10 cellular contexts compared by ENCODE assay signal in the genomic region with DNA sequence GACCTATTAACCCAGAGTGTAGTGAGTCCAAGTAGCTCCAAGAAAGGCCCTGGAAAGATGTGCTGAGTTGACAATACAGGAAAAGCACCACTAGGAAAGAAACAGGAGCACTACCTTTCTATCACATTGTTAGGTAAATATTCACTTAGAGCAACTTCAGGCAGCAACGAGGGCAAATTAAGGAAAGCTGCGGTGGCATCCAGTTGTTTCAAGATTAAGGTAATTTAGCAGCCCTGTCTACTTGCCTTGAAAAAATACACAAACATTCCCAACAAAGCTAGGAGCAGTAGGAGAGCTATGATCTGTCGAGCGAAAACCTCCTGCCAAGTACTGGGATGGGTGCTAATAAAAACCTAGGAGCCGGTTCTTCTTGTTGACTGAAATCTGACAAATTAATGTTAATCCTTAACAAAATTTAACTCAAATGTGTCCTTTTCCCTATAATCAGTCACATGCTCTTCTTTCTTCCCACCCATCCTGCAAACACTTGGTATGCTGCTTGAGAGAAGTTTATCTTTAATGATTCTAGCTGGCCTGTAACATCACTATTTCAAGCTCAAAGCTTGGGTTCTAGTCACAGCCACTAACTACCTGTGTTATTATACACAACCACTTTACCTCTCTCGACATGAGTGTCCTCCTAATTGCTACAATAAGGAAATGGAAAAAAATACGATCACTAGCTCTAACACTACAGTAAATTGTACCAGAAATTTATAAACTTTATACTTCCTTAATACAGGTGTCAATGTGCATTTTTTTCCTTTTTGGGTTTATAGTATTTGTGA. TPM values are rescaled to one million over a fixed set of nuclear protein-coding genes. Genes with fewer than 3 reads are reported as not detected.
DNase-seq lines count a peak whose midpoint lies in the region; ATAC-seq and TF ChIP-seq lines count a peak whose summit lies in the region.
"Had no signal": no experiment of that assay in that cellular context is flagged by ENCODE, and none has a peak within 500 bp of the region (broad histone marks: within the 10 kb centered on the region; RNA-seq: fewer than 3 reads in every experiment).

No MANE protein-coding gene starts in this region.

- TF ChIP-seq EP300 in tibial nerve (IDR thresholded peaks at IDR 0.05): no peak

- no peak for DNase-seq in activated CD8-positive, alpha-beta memory T cell treated with anti-CD3 and anti-CD28 coated beads, Interleukin-2, amount 10 ng/mL, durations not matched to agents 7 days and 5 days
- DNase-seq in activated CD8-positive, alpha-beta memory T cell treated with anti-CD3 and anti-CD28 coated beads for 24 hours: no peak
- DNase-seq in RWPE2 (ENCODE audit: low spot score) (no peak), tibial nerve (ENCODE audit: low spot score in 2 of 2) (no peak), ureter (ENCODE audit: low spot score) (no peak)
- DNase-seq in activated CD4-positive, CD25-positive, alpha-beta regulatory T cell (lab: John Stamatoyannopoulos, UW): no peak
- DNase-seq: NCI-H774 had no signal

- H3K9me3 ChIP-seq in RWPE2 (ENCODE audit: severe bottlenecking): no peaks in the 10 kb centered on the region
- no peaks in the 10 kb centered on the region for H3K9me3 ChIP-seq in iPS-18c (ENCODE audit: control insufficient read depth, insufficient read depth, low read length)
- peaks cover 0 to 8% (median 1%) of the 10 kb centered on the region in 4 donors for H3K9me3 ChIP-seq in tibial nerve

- CTCF ChIA-PET in activated CD8-positive, alpha-beta memory T cell treated with anti-CD3 and anti-CD28 coated beads, Interleukin-2, amount 10 ng/mL, durations not matched to agents 7 days and 5 days (lab: Charles Lee): interaction anchor here (1.3 to 1.7 kb wide), 4 partner anchors 9 to 47 kb away, joined by 3 to 4 read pairs (median 3); no protein-coding TSS in a partner anchor

- no peak for TF ChIP-seq CTCF in RWPE2 (IDR thresholded peaks at IDR 0.05; ENCODE audit: poor library complexity, severe bottlenecking)
- TF ChIP-seq CTCF in tibial nerve (IDR thresholded peaks at IDR 0.05): no peak

- H3K4me1 ChIP-seq in RWPE2 (ENCODE audit: insufficient read depth, poor library complexity, severe bottlenecking) (no peaks in the 10 kb centered on the region), tibial nerve (peaks cover 0 to 24% (median 10%) of the 10 kb centered on the region in 4 donors)

- no peak overlapping the region for H3K4me3 ChIP-seq in RWPE2 (ENCODE audit: severe bottlenecking)
- peak overlapping the region; percentile 22 for H3K4me3 ChIP-seq in iPS-18c (ENCODE audit: insufficient read depth, low read depth, low read length)
- H3K4me3 ChIP-seq in tibial nerve: no peak overlapping the region

- H3K27me3 Mint-ChIP-seq in activated CD8-positive, alpha-beta memory T cell treated with anti-CD3 and anti-CD28 coated beads, Interleukin-2, amount 10 ng/mL, durations not matched to agents 7 days and 5 days: no peaks in the 10 kb centered on the region
- H3K27me3 Mint-ChIP-seq: memory B cell had no signal

- peak overlapping the region; percentile 91 for H3K4me3 Mint-ChIP-seq in activated CD8-positive, alpha-beta memory T cell treated with anti-CD3 and anti-CD28 coated beads, Interleukin-2, amount 10 ng/mL, durations not matched to agents 7 days and 5 days

- H3K36me3 Mint-ChIP-seq in activated CD8-positive, alpha-beta memory T cell treated with anti-CD3 and anti-CD28 coated beads, Interleukin-2, amount 10 ng/mL, durations not matched to agents 7 days and 5 days: peaks cover 48% of the 10 kb centered on the region

- no peak for TF ChIP-seq POLR2A in tibial nerve (IDR thresholded peaks at IDR 0.05)

- WGBS in tibial nerve, 2 donors: 58 to 61% methylated on average over 7 of the region's 7 CpGs

- H3K4me1 Mint-ChIP-seq in activated CD8-positive, alpha-beta memory T cell treated with anti-CD3 and anti-CD28 coated beads, Interleukin-2, amount 10 ng/mL, durations not matched to agents 7 days and 5 days: peaks cover 47% of the 10 kb centered on the region

- H3K36me3 ChIP-seq in RWPE2 (ENCODE audit: low read depth) (no peaks in the 10 kb centered on the region), tibial nerve (no peaks in the 10 kb centered on the region)

- peaks cover 7% of the 10 kb centered on the region for H3K9me3 Mint-ChIP-seq in activated CD8-positive, alpha-beta memory T cell treated with anti-CD3 and anti-CD28 coated beads, Interleukin-2, amount 10 ng/mL, durations not matched to agents 7 days and 5 days (ENCODE audit: low read depth)

- no peak for ATAC-seq in activated CD8-positive, alpha-beta memory T cell treated with anti-CD3 and anti-CD28 coated beads, Interleukin-2, amount 10 ng/mL, durations not matched to agents 7 days and 5 days
- ATAC-seq in RWPE2 (ENCODE audit: low read depth) (no peak), HG03095 (IDR thresholded peaks at IDR 0.05; ENCODE audit: unreplicated experiment) (no peak)

- H3K27ac ChIP-seq in RWPE2 (ENCODE audit: poor library complexity, severe bottlenecking): peak overlapping the region; percentile 78
- H3K27ac ChIP-seq in tibial nerve: peak overlapping the region in 3 of 4 donors; percentile 2 to 100 (median 65)

- no peaks in the 10 kb centered on the region for H3K27me3 ChIP-seq in RWPE2 (ENCODE audit: insufficient read depth, poor library complexity, severe bottlenecking)
- H3K27me3 ChIP-seq in tibial nerve: no peaks in the 10 kb centered on the region

- no peak overlapping the region for H3K27ac Mint-ChIP-seq in activated CD8-positive, alpha-beta memory T cell treated with anti-CD3 and anti-CD28 coated beads, Interleukin-2, amount 10 ng/mL, durations not matched to agents 7 days and 5 days

RNA-seq across cellular contexts. Expression of a gene that starts 2.0 kb away (rescaled TPM):
- 100 to 1,000 TPM in 1 of 2 experiments, 10 to 100 TPM in 1; 73.6 to 105 TPM for total RNA-seq in activated CD8-positive, alpha-beta memory T cell treated with anti-CD3 and anti-CD28 coated beads, Interleukin-2, amount 10 ng/mL, durations not matched to agents 7 days and 5 days
- 10 to 100 TPM; 47.9 to 63.4 (median 50.0) TPM for total RNA-seq in tibial nerve
- total RNA-seq in ureter: 21.3 TPM
